In the genomic region with DNA sequence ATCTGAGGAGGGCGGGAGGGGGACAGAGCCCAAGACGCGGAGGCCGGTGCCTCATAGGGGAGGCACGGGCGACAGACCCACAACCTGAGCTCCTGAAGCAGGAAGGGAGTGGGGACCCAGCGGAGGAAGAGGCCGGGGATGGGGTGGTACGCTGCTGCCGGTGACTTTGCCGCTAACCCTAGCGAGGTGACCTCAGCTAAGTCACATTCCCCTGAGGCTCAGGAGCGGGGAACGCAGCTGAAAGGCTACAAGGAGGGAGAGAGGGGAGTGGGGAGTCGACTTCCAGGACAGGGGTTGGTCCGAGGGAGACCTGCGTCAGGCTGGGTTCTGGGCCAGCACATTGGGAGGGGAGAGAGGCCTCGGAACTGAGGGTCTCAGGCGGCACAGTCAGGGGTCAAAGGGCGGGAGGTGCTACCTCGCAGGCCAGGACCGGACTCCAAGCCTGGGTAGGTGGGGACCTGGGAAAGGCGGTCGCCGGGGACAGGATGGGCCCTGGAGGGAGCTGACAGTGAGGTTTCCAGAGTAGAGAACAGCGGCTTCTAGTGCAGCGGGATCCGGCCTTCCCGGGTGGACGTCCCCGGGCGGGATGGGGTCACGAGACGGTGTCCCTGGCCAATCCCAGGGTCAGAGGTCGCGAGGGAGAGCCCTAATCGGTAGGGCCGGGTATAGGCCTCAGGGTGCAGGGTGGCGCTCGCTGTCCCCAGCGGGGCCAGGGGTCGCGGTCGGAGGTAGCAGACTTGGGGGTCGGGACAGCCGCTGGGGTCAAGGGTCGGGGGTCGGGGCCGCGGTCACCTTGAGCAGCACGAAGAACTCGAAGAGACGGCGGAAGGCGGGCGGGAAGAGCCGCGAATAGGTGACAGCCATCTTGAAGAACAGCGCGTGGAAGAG, we compare ENCODE assay signal across 6 cellular contexts. TPM values are rescaled to one million over a fixed set of nuclear protein-coding genes. Genes with fewer than 3 reads are reported as not detected.
DNase-seq lines count a peak whose midpoint lies in the region; ATAC-seq and TF ChIP-seq lines count a peak whose summit lies in the region.

No MANE protein-coding gene starts in this region.

- no peaks in the 10 kb centered on the region for H3K9me2 ChIP-seq in PC-3 (replicated peaks; ENCODE audit: low read length)

- H3K27ac ChIP-seq in PC-3 (ENCODE audit: low read length), result peak overlapping the region; percentile 39
- H3K27ac ChIP-seq in substantia nigra (ENCODE audit: low read depth, low read length, poor library complexity, severe bottlenecking), result peak overlapping the region; percentile 55

- no peaks in the 10 kb centered on the region for H3K36me3 ChIP-seq in PC-3 (ENCODE audit: low read depth, low read length)

- H3K27me3 ChIP-seq in PC-3 (ENCODE audit: low read length), result no peaks in the 10 kb centered on the region

- peak overlapping the region; percentile 93 for H3K4me3 ChIP-seq in AG09309 (ENCODE audit: control insufficient read depth, low read depth, low read length)
- H3K4me3 ChIP-seq in PC-3 (ENCODE audit: low read length), result peak overlapping the region; percentile 93
- H3K4me3 ChIP-seq in fibroblast of pulmonary artery (replicated peaks; ENCODE audit: low read depth, low read length), result peak overlapping the region; percentile 90

- no peak overlapping the region for H2AFZ ChIP-seq in PC-3 (ENCODE audit: low read length)

- no peak for ATAC-seq in PC-3

- TF ChIP-seq CTCF in AG09309 (IDR thresholded peaks at IDR 0.05; ENCODE audit: control insufficient read depth, insufficient read depth, low read depth, low read length, missing control alignments) (no peak), PC-3 (conservative IDR thresholded peaks at IDR 0.05; ENCODE audit: low read depth, low read length) (no peak), fibroblast of pulmonary artery (IDR thresholded peaks at IDR 0.05; ENCODE audit: low read length, missing control alignments) (no peak)

- H3K4me1 ChIP-seq in PC-3 (ENCODE audit: insufficient read depth, low read length), result peaks cover 22% of the 10 kb centered on the region

- peaks cover 48% of the 10 kb centered on the region for H4K20me1 ChIP-seq in PC-3 (ENCODE audit: low read length)

- POLR2A ChIA-PET in PC-3 (lab: Charles Lee; ENCODE audit: unreplicated experiment), result interaction anchor here (0.8 kb wide), 1 partner anchor 36 kb away, joined by 9 read pairs; a partner anchor contains a TSS

- H3K9me3 ChIP-seq in PC-3 (ENCODE audit: low read length), result no peaks in the 10 kb centered on the region

- peak overlapping the region; percentile 97 for H3K4me2 ChIP-seq in PC-3 (ENCODE audit: low read length)

- BruUV-seq in PC-3 (replicated peaks; lab: Mats Ljungman, UMichigan), result TSS peak; percentile 43

- intact Hi-C loops in PC-3 (cut with micrococcal nuclease), result no loop called here

- H3K9ac ChIP-seq in PC-3 (ENCODE audit: low read length), result peak overlapping the region; percentile 92

- H3F3A ChIP-seq in PC-3 (ENCODE audit: low read length, unreplicated experiment), result no peaks in the 10 kb centered on the region

- no peak for DNase-seq in AG09309 (ENCODE audit: low read depth)
- DNase-seq in PC-3, result no peak
- no peak for DNase-seq in fibroblast of pulmonary artery (ENCODE audit: low read depth)
- DNase-seq in substantia nigra (lab: John Stamatoyannopoulos, UW), result peak in 6 of 49 donors; percentile 14 to 67 (median 40)
- DNase-seq in NCI-H2171 treated with DMSO at 0.1 percent for 48 hours (lab: John Stamatoyannopoulos, UW), result no peak
- no peak for DNase-seq in NCI-H510A (lab: John Stamatoyannopoulos, UW)

- peaks cover 57% of the 10 kb centered on the region for H3K79me2 ChIP-seq in PC-3 (ENCODE audit: low read length)

- CTCF ChIA-PET in PC-3 (lab: Charles Lee), result interaction anchor here (0.7 kb wide), 1 partner anchor 16 kb away, joined by 4 read pairs; no protein-coding TSS in a partner anchor

RNA-seq across cellular contexts. Expression of a gene that starts 0.7 kb away (rescaled TPM):
- total RNA-seq in PC-3 (2014; rRNA removed), result 136 and 162 TPM in 2 replicates

RNA-seq across cellular contexts. Expression of a gene that starts 1.1 kb away (rescaled TPM):
- total RNA-seq in PC-3 (2014; rRNA removed), result not detected in 2 replicates

RNA-seq across cellular contexts. Expression of a gene that starts 6.2 kb away (rescaled TPM):
- total RNA-seq in PC-3 (2014; rRNA removed), result 97.9 and 107 TPM in 2 replicates

RNA-seq across cellular contexts. Expression of a gene that starts 19.7 kb away (rescaled TPM):
- 27.3 and 31.3 TPM in 2 replicates for total RNA-seq in PC-3 (2014; rRNA removed)

RNA-seq across cellular contexts. Expression of a gene that starts 20.0 kb away (rescaled TPM):
- 0.63 and 0.69 TPM in 2 replicates for total RNA-seq in PC-3 (2014; rRNA removed)
